ENCODE assay signal across 14 cellular contexts in the genomic region with DNA sequence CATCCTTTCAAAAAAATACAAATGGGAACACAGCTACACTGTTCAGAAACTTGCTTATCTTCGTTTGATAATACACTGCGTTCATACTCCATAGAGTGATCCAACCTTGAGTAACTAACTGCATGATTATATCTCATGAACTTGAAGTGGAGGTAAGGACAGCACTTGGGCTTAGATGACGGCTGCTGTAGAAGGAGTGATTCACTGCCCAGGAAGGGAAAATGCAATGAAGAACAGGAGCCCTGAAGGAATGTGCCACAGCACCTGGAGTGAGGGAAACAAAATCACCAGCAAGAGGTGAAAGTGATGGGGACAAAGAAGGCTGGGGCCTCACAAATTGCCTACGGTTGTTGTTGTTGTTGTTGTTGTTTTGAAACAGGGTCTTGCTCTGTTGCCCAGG.
"Had no signal": no experiment of that assay in that cellular context is flagged by ENCODE, and none has a peak within 500 bp of the region (broad histone marks: within the 10 kb centered on the region; RNA-seq: fewer than 3 reads in every experiment).

No MANE protein-coding gene starts in this region.

- H3K4me3 ChIP-seq: colonic mucosa, suprapubic skin, upper lobe of left lung had no signal

- H3K9me3 ChIP-seq: colonic mucosa, suprapubic skin, upper lobe of left lung had no signal

- H3K27me3 ChIP-seq: colonic mucosa, suprapubic skin, upper lobe of left lung had no signal

- H3K36me3 ChIP-seq: colonic mucosa, suprapubic skin, upper lobe of left lung had no signal

- H3K4me1 ChIP-seq: colonic mucosa, suprapubic skin had no signal

- ATAC-seq: stimulated activated naive CD8-positive, alpha-beta T cell treated with anti-CD3 and anti-CD28 coated beads, Interleukin-15, Interleukin-2, amounts not matched to agents 100 U/mL and 50 U/mL, for 24 hours had no signal

- DNase-seq: activated CD4-positive, alpha-beta memory T cell treated with anti-CD3 and anti-CD28 coated beads, Interleukin-2, amount 10 ng/mL, durations not matched to agents 7 days and 5 days; activated CD4-positive, alpha-beta T cell treated with anti-CD3 and anti-CD28 coated beads for 1 hour; activated gamma-delta T cell treated with Interleukin-2 at 50 U/mL for 16 hours; activated naive CD8-positive, alpha-beta T cell treated with anti-CD3 and anti-CD28 coated beads, Interleukin-2, amount 10 ng/mL, durations not matched to agents 7 days and 5 days; activated T-cell treated with anti-CD3 and anti-CD28 coated beads, Interleukin-2, amount 50 U/mL, for 48 hours; aorta; colonic mucosa; left cardiac atrium; nephron progenitor cell; stimulated activated CD4-positive, alpha-beta T cell treated with anti-CD3 and anti-CD28 coated beads, Interleukin-4, amount 100 ng/mL, for 1 hour; stimulated activated CD8-positive, alpha-beta memory T cell treated with anti-CD3 and anti-CD28 coated beads, Interleukin-4, amount 100 ng/mL, for 48 hours; stimulated activated naive CD8-positive, alpha-beta T cell treated with anti-CD3 and anti-CD28 coated beads, Interleukin-15, Interleukin-2, amounts not matched to agents 100 U/mL and 50 U/mL, for 24 hours had no signal

- H3K27ac ChIP-seq: colonic mucosa, suprapubic skin, upper lobe of left lung had no signal
